In the genomic region with DNA sequence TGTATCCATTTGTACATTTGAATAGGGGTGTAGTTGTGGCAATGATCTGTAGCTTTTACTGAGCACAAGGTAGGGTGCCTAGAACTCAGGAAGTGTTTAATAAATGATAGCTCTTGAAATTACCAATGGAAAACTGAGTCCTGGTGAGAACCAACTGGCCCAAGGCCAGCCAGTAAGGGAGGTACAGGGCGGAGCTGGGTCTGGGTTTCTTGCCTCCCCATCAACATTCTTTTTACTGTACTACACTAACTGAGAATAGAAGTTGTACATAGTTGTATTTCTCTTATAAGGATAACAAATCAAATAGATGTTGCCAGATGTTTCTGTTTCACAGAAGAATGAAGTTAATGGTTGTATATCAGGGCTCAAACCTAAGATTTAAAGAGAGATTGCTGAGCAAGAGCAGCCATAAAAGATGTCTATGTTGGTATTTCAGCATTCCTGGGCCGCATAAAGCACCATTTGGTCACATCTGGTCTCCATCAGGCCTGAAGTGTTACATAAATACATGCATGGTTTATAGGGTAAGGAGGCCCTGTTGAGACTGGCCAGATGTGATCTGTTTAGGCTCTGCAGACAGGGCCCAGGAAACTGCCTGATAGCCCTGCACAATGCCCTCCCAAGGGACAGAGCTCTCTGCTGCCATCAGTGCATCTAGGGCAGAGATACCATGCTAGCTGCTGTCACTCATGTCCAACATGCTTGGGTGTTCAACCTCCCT, we compare ENCODE assay signal across 15 cellular contexts.
DNase-seq lines count a peak whose midpoint lies in the region; ATAC-seq and TF ChIP-seq lines count a peak whose summit lies in the region.
"Had no signal": no experiment of that assay in that cellular context is flagged by ENCODE, and none has a peak within 500 bp of the region (broad histone marks: within the 10 kb centered on the region; RNA-seq: fewer than 3 reads in every experiment).

No MANE protein-coding gene starts in this region.

- no peaks in the 10 kb centered on the region for H3K36me3 Mint-ChIP-seq in progenitor cell of endocrine pancreas (ENCODE audit: insufficient read depth)
- H3K36me3 Mint-ChIP-seq: activated naive CD4-positive, alpha-beta T cell treated with anti-CD3 and anti-CD28 coated beads, Interleukin-2, amount 10 ng/mL, durations not matched to agents 7 days and 5 days had no signal

- 29 to 56% methylated on average over 2 of the region's 2 CpGs for WGBS in transverse colon (ENCODE audit: low coverage in 1 of 2), 2 donors

- DNase-seq in DMS 273 (lab: John Stamatoyannopoulos, UW; ENCODE audit: unreplicated experiment) (peak; percentile 5), DMS 273 treated with DMSO at 0.1 percent for 48 hours (lab: John Stamatoyannopoulos, UW) (no peak), choroid plexus epithelial cell (ENCODE audit: low read depth) (peak; percentile 75), left kidney (ENCODE audit: low read depth, low spot score) (peak; percentile 83), transverse colon (peak; percentile 34), progenitor cell of endocrine pancreas (ENCODE audit: low spot score, unreplicated experiment) (no peak), NCI-H446 treated with DMSO at 0.1 percent for 48 hours (lab: John Stamatoyannopoulos, UW) (no peak)
- DNase-seq: activated naive CD4-positive, alpha-beta T cell treated with anti-CD3 and anti-CD28 coated beads, Interleukin-2, amount 10 ng/mL, durations not matched to agents 7 days and 5 days; DMS53; NK-92 treated with Interleukin-12 subunit alpha and Interleukin-12 subunit beta, amount 100 ng/mL, for 24 hours; SHP77 treated with DMSO at 0.1 percent for 48 hours; stimulated activated CD4-positive, alpha-beta T cell treated with anti-CD3 and anti-CD28 coated beads, Interleukin-12 subunit alpha, Interleukin-12 subunit beta, amount 100 ng/mL, for 4 hours had no signal

- no peaks in the 10 kb centered on the region for H3K27me3 ChIP-seq in transverse colon
- H3K27me3 ChIP-seq: foreskin keratinocyte had no signal

- H3K4me3 ChIP-seq in choroid plexus epithelial cell (ENCODE audit: low read depth, low read length), result no peak overlapping the region
- H3K4me3 ChIP-seq in transverse colon, result no peak overlapping the region

- peak; percentile 93 for TF ChIP-seq EP300 in transverse colon (IDR thresholded peaks at IDR 0.05; ENCODE audit: low read depth)

- peaks cover 0 to 38% (median 21%) of the 10 kb centered on the region in 4 donors for H3K4me1 ChIP-seq in transverse colon
- H3K4me1 ChIP-seq: foreskin keratinocyte had no signal

- in situ Hi-C loops in transverse colon (cut with MboI; ENCODE audit: low pct_ligation_motif_present in 1 of 4, low pct_unique_long_range_greater_than_20kb in 1 of 4, low sequenced_read_pairs in 3 of 4), result no loop called here

- H3K9me3 ChIP-seq in transverse colon, result no peaks in the 10 kb centered on the region

- no peak for TF ChIP-seq CTCF in choroid plexus epithelial cell (conservative IDR thresholded peaks at IDR 0.05; ENCODE audit: low read depth, low read length)
- TF ChIP-seq CTCF in transverse colon (IDR thresholded peaks at IDR 0.05), result no peak
- TF ChIP-seq CTCF in progenitor cell of endocrine pancreas (IDR thresholded peaks at IDR 0.05; ENCODE audit: unreplicated experiment), result no peak

- peak overlapping the region; percentile 57 to 80 (median 68) for H3K27ac ChIP-seq in transverse colon
- H3K27ac ChIP-seq: 22Rv1, foreskin keratinocyte had no signal

- intact Hi-C loops in transverse colon (cut with DNase I; ENCODE audit: low total_unique reads), result no loop called here

- TF ChIP-seq POLR2A in transverse colon (IDR thresholded peaks at IDR 0.05), result no peak

- no peak overlapping the region for H3K4me3 Mint-ChIP-seq in progenitor cell of endocrine pancreas (ENCODE audit: low read depth)
- H3K4me3 Mint-ChIP-seq: activated naive CD4-positive, alpha-beta T cell treated with anti-CD3 and anti-CD28 coated beads, Interleukin-2, amount 10 ng/mL, durations not matched to agents 7 days and 5 days had no signal

- H3K27me3 Mint-ChIP-seq in progenitor cell of endocrine pancreas, result peaks cover 3% of the 10 kb centered on the region

- no peak for ATAC-seq in HG02970 (IDR thresholded peaks at IDR 0.05; ENCODE audit: low FRiP score, unreplicated experiment)
- ATAC-seq: foreskin keratinocyte had no signal

- H3K27ac Mint-ChIP-seq in progenitor cell of endocrine pancreas, result no peak overlapping the region
- H3K27ac Mint-ChIP-seq: activated naive CD4-positive, alpha-beta T cell treated with anti-CD3 and anti-CD28 coated beads, Interleukin-2, amount 10 ng/mL, durations not matched to agents 7 days and 5 days had no signal

- peaks cover 3% of the 10 kb centered on the region for H3K4me1 Mint-ChIP-seq in progenitor cell of endocrine pancreas (ENCODE audit: low read depth)
- H3K4me1 Mint-ChIP-seq: activated naive CD4-positive, alpha-beta T cell treated with anti-CD3 and anti-CD28 coated beads, Interleukin-2, amount 10 ng/mL, durations not matched to agents 7 days and 5 days had no signal

- peaks cover 3% of the 10 kb centered on the region for H3K9me3 Mint-ChIP-seq in progenitor cell of endocrine pancreas (ENCODE audit: low read depth)
- H3K9me3 Mint-ChIP-seq: activated naive CD4-positive, alpha-beta T cell treated with anti-CD3 and anti-CD28 coated beads, Interleukin-2, amount 10 ng/mL, durations not matched to agents 7 days and 5 days had no signal

- H3K36me3 ChIP-seq in transverse colon, result no peaks in the 10 kb centered on the region

Comparison
In these comparisons a context has a peak if more than half of its experiments do, and no peak if none do; other contexts are left out.
1. DNase-seq: peak in DMS 273 (single experiment), choroid plexus epithelial cell (single experiment), left kidney (single experiment) and transverse colon (single experiment); none in DMS 273 treated with DMSO at 0.1 percent for 48 hours (single experiment), progenitor cell of endocrine pancreas (single experiment) and NCI-H446 treated with DMSO at 0.1 percent for 48 hours (single experiment).